In genomic region chr18:23067236-23067635, GRCh38 we compare ENCODE assay signal across 1 cellular context.
TF ChIP-seq lines count a peak whose summit lies in the region.

No MANE protein-coding gene starts in this region.

TF ChIP-seq in IMR-90, 13 proteins besides CTCF, POLR2A, EP300 and RAD21 (continued from another document):
- TF ChIP-seq SMC3 (IDR thresholded peaks at IDR 0.05; ENCODE audit: low read depth, low read length) (no peak), CHD1 (IDR thresholded peaks at IDR 0.05; ENCODE audit: low read depth, low read length) (no peak), FOS (IDR thresholded peaks at IDR 0.05; ENCODE audit: low read depth, low read length) (no peak), MAZ (IDR thresholded peaks at IDR 0.05; ENCODE audit: borderline replicate concordance, low read depth, low read length) (no peak)
- TF ChIP-seq, protein P1, sequence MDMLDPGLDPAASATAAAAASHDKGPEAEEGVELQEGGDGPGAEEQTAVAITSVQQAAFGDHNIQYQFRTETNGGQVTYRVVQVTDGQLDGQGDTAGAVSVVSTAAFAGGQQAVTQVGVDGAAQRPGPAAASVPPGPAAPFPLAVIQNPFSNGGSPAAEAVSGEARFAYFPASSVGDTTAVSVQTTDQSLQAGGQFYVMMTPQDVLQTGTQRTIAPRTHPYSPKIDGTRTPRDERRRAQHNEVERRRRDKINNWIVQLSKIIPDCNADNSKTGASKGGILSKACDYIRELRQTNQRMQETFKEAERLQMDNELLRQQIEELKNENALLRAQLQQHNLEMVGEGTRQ (IDR thresholded peaks at IDR 0.05; ENCODE audit: low read depth, low read length): no peak
